Comparison of ENCODE assay signal across 18 cellular contexts in genomic region chr12:55698241-55698955, GRCh38. TPM values are rescaled to one million over a fixed set of nuclear protein-coding genes. Genes with fewer than 3 reads are reported as not detected.
DNase-seq lines count a peak whose midpoint lies in the region; ATAC-seq and TF ChIP-seq lines count a peak whose summit lies in the region.
"Had no signal": no experiment of that assay in that cellular context is flagged by ENCODE, and none has a peak within 500 bp of the region (broad histone marks: within the 10 kb centered on the region; RNA-seq: fewer than 3 reads in every experiment).

No MANE protein-coding gene starts in this region.

- POLR2A ChIA-PET in A673 (lab: Charles Lee; ENCODE audit: low non-redundant PET) = interaction anchor here (0.6 kb wide), 1 partner anchor 180 kb away, joined by 4 read pairs; no protein-coding TSS in a partner anchor

- CTCF ChIA-PET in A673 (lab: Charles Lee) = interaction anchor here (0.5 kb wide), 1 partner anchor 528 kb away, joined by 5 read pairs; no protein-coding TSS in a partner anchor

- TF ChIP-seq EP300 in gastroesophageal sphincter (IDR thresholded peaks at IDR 0.05) (no peak), sigmoid colon (IDR thresholded peaks at IDR 0.05) (no peak)

- 100% methylated on average over 1 of the region's 16 CpGs; no CpG with 5 or more reads in 1 of the 2 donors for WGBS in gastroesophageal sphincter (ENCODE audit: low coverage in 1 of 2), 2 donors
- WGBS in sigmoid colon, 2 donors = 92 to 93% methylated on average over 16 of the region's 16 CpGs

- no peak for TF ChIP-seq POLR2A in gastroesophageal sphincter (IDR thresholded peaks at IDR 0.05)
- TF ChIP-seq POLR2A in sigmoid colon (IDR thresholded peaks at IDR 0.05) = no peak

- intact Hi-C loops in cardiac septum (cut with DNase I) = no loop called here
- intact Hi-C loops in Right ventricle myocardium superior (cut with DNase I) = no loop called here
- intact Hi-C loops in sigmoid colon (cut with DNase I) = no loop called here
- intact Hi-C loops in upper lobe of right lung (cut with DNase I) = no loop called here
- intact Hi-C loops in A673 (cut with micrococcal nuclease; ENCODE audit: unreplicated experiment) = no loop called here

- no peak for TF ChIP-seq CTCF in gastroesophageal sphincter (IDR thresholded peaks at IDR 0.05)
- TF ChIP-seq CTCF in sigmoid colon (IDR thresholded peaks at IDR 0.05) = no peak
- TF ChIP-seq CTCF in upper lobe of right lung (IDR thresholded peaks at IDR 0.05) = no peak
- no peak for TF ChIP-seq CTCF in A673 (conservative IDR thresholded peaks at IDR 0.05; ENCODE audit: low read depth, low read length)

- H3K4me3 ChIP-seq in gastroesophageal sphincter (no peak overlapping the region), sigmoid colon (no peak overlapping the region), upper lobe of right lung (no peak overlapping the region), A673 (ENCODE audit: low read depth, low read length, poor library complexity, severe bottlenecking) (no peak overlapping the region)
- H3K4me3 ChIP-seq: A549 had no signal

- peak overlapping the region in 3 of 4 donors; percentile 44 to 96 (median 47) for H3K27ac ChIP-seq in gastroesophageal sphincter
- H3K27ac ChIP-seq in sigmoid colon = peak overlapping the region in 3 of 4 donors; percentile 37 to 100 (median 100)
- H3K27ac ChIP-seq in upper lobe of right lung = no peak overlapping the region
- no peak overlapping the region for H3K27ac ChIP-seq in A673 (ENCODE audit: low read depth, low read length, poor library complexity, severe bottlenecking)
- H3K27ac ChIP-seq: A549 had no signal

- H3K27me3 ChIP-seq in gastroesophageal sphincter = no peaks in the 10 kb centered on the region
- no peaks in the 10 kb centered on the region for H3K27me3 ChIP-seq in sigmoid colon
- H3K27me3 ChIP-seq in upper lobe of right lung = no peaks in the 10 kb centered on the region
- no peaks in the 10 kb centered on the region for H3K27me3 ChIP-seq in A673 (replicated peaks; ENCODE audit: insufficient read depth, low read depth, low read length, poor library complexity)

- H3K4me1 ChIP-seq in gastroesophageal sphincter = peaks cover 0 to 52% (median 2%) of the 10 kb centered on the region in 3 donors
- peaks cover 0 to 43% (median 31%) of the 10 kb centered on the region in 4 donors for H3K4me1 ChIP-seq in sigmoid colon
- no peaks in the 10 kb centered on the region for H3K4me1 ChIP-seq in upper lobe of right lung
- H3K4me1 ChIP-seq in A673 (ENCODE audit: insufficient read depth, low read length, poor library complexity, severe bottlenecking) = no peaks in the 10 kb centered on the region
- H3K4me1 ChIP-seq: A549 had no signal

- H3K9me3 ChIP-seq in gastroesophageal sphincter (no peaks in the 10 kb centered on the region), sigmoid colon (no peaks in the 10 kb centered on the region), upper lobe of right lung (no peaks in the 10 kb centered on the region), A673 (ENCODE audit: low read depth, low read length, poor library complexity, severe bottlenecking) (no peaks in the 10 kb centered on the region)
- H3K9me3 ChIP-seq: A549 had no signal

- no TSS peak for BruUV-seq in A673 (replicated peaks; lab: Mats Ljungman, UMichigan)

- no peak for ATAC-seq in Right ventricle myocardium superior (ENCODE audit: poor library complexity)
- ATAC-seq in gastroesophageal sphincter = no peak
- no peak for ATAC-seq in upper lobe of right lung
- no peak for ATAC-seq in HG03469 (IDR thresholded peaks at IDR 0.05; ENCODE audit: unreplicated experiment)

- H3K36me3 ChIP-seq in gastroesophageal sphincter (peaks cover 0 to 87% of the 10 kb centered on the region in 2 donors), sigmoid colon (peaks cover 24 to 84% (median 48%) of the 10 kb centered on the region in 4 donors), upper lobe of right lung (no peaks in the 10 kb centered on the region), A673 (ENCODE audit: insufficient read depth, low read length, poor library complexity, severe bottlenecking) (no peaks in the 10 kb centered on the region)

- peak; percentile 54 for DNase-seq in cardiac septum (ENCODE audit: low spot score)
- no peak for DNase-seq in Right ventricle myocardium superior
- DNase-seq in sigmoid colon = peak; percentile 64
- peak; percentile 55 for DNase-seq in upper lobe of right lung
- DNase-seq in A673 (ENCODE audit: low spot score) = no peak
- DNase-seq in inferior parietal cortex (ENCODE audit: extremely low spot score) = no peak
- DNase-seq: C1 segment of cervical spinal cord, DND-41, H9, KBM-7, NCI-H1417 treated with DMSO at 0.1 percent for 48 hours, NCI-H1930, NCI-H2171, NCI-H446 treated with DMSO at 0.1 percent for 48 hours, RPMI8226 had no signal

RNA-seq across cellular contexts. Expression of gene ITGA7, which starts 9.3 kb away (rescaled TPM):
- total RNA-seq in cardiac septum = 806 TPM
- 437 TPM for total RNA-seq in Right ventricle myocardium superior
- total RNA-seq in gastroesophageal sphincter = 100 to 1,000 TPM; 143 to 260 (median 182) TPM
- total RNA-seq in sigmoid colon = 100 to 1,000 TPM in 3 of 4 donors, 10 to 100 TPM in 1; 66.6 to 588 (median 204) TPM
- 10 to 100 TPM in 1 of 3 donors, 1 to 10 TPM in 2; 1.8 to 21.0 (median 3.6) TPM for polyA plus RNA-seq in sigmoid colon
- 14.7 TPM for total RNA-seq in upper lobe of right lung
- total RNA-seq in A673 (2021) = 14.7 and 21.4 TPM in 2 replicates

RNA-seq across cellular contexts. Expression of gene BLOC1S1, which starts 17.4 kb away (rescaled TPM):
- total RNA-seq in cardiac septum (97.7 TPM), Right ventricle myocardium superior (119 TPM), gastroesophageal sphincter (100 to 1,000 TPM; 187 to 214 (median 196) TPM), sigmoid colon (100 to 1,000 TPM; 173 to 356 (median 317) TPM), upper lobe of right lung (129 TPM), A673 (2021) (76.0 and 86.3 TPM in 2 replicates)
- 100 to 1,000 TPM; 329 to 655 (median 634) TPM for polyA plus RNA-seq in sigmoid colon

RNA-seq across cellular contexts. Expression of gene RDH5, which starts 21.8 kb away (rescaled TPM):
- total RNA-seq in cardiac septum (26.3 TPM), Right ventricle myocardium superior (10.1 TPM), gastroesophageal sphincter (10 to 100 TPM; 18.0 to 57.0 (median 31.9) TPM), sigmoid colon (10 to 100 TPM; 11.2 to 37.5 (median 32.1) TPM), upper lobe of right lung (6.0 TPM), A673 (2021) (6.7 and 9.7 TPM in 2 replicates)
- 10 to 100 TPM in 2 of 3 donors, 1 to 10 TPM in 1; 8.4 to 34.4 (median 27.1) TPM for polyA plus RNA-seq in sigmoid colon

RNA-seq across cellular contexts. Expression of gene CD63, which starts 30.4 kb away (rescaled TPM):
- total RNA-seq in cardiac septum (914 TPM), Right ventricle myocardium superior (723 TPM), gastroesophageal sphincter (100 to 1,000 TPM; 500 to 856 (median 792) TPM), sigmoid colon (100 to 1,000 TPM; 670 to 933 (median 849) TPM), upper lobe of right lung (1,158 TPM), A673 (2021) (367 and 371 TPM in 2 replicates)
- polyA plus RNA-seq in sigmoid colon = 1,000 to 10,000 TPM in 1 of 3 donors, 100 to 1,000 TPM in 2; 450 to 1,058 (median 486) TPM

RNA-seq across cellular contexts. Expression of gene GDF11, which starts 44.5 kb away (rescaled TPM):
- total RNA-seq in cardiac septum (18.0 TPM), Right ventricle myocardium superior (6.0 TPM), gastroesophageal sphincter (1 to 10 TPM; 2.8 to 9.8 (median 3.6) TPM), sigmoid colon (10 to 100 TPM in 1 of 4 donors, 1 to 10 TPM in 3; 4.3 to 12.2 (median 4.6) TPM), upper lobe of right lung (5.8 TPM), A673 (2021) (38.4 and 46.9 TPM in 2 replicates)
- polyA plus RNA-seq in sigmoid colon = 1 to 10 TPM; 1.2 to 3.9 (median 2.4) TPM

Comparison
In these comparisons a context has a peak if more than half of its experiments do, and no peak if none do; other contexts are left out.
1. DNase-seq: peak in cardiac septum (single experiment), sigmoid colon (single experiment) and upper lobe of right lung (single experiment); none in Right ventricle myocardium superior (single experiment), A673 (single experiment) and inferior parietal cortex (single experiment).
2. H3K27ac ChIP-seq: peak in gastroesophageal sphincter (3 of 4) and sigmoid colon (3 of 4); none in upper lobe of right lung (single experiment) and A673 (single experiment).